ENCODE assay signal across 14 cellular contexts in the genomic region with DNA sequence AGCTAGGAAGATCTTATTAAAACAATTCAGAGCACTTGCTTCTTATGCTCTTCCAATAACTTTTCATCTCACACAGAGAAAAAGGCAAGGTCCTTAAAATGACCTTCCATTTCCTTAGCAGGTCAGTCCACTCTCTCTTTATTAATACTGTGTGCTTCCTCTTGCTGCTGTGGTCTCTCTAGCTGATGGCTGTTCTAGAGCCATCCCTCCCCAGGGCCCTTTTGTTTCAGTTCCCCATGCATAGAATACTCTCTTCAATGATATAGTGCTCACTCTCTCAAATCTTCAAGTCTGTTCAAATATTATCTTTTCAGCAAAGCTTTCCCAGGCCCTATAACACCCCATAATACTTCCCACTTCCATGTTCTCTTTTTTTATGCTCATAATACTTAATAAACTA.
DNase-seq lines count a peak whose midpoint lies in the region; ATAC-seq lines count a peak whose summit lies in the region.
"Had no signal": no experiment of that assay in that cellular context is flagged by ENCODE, and none has a peak within 500 bp of the region (broad histone marks: within the 10 kb centered on the region; RNA-seq: fewer than 3 reads in every experiment).

No MANE protein-coding gene starts in this region.

- H3K27ac Mint-ChIP-seq in stimulated activated effector memory CD8-positive, alpha-beta T cell treated with anti-CD3 and anti-CD28 coated beads, Interleukin-12 subunit alpha, Interleukin-12 subunit beta, amount 100 ng/mL, for 72 hours, result no peak overlapping the region
- H3K27ac Mint-ChIP-seq: HFFc6, IgD-negative memory B cell had no signal

- H3K4me3 Mint-ChIP-seq in stimulated activated effector memory CD8-positive, alpha-beta T cell treated with anti-CD3 and anti-CD28 coated beads, Interleukin-12 subunit alpha, Interleukin-12 subunit beta, amount 100 ng/mL, for 72 hours, result no peak overlapping the region
- H3K4me3 Mint-ChIP-seq: HFFc6 had no signal

- H3K9me3 Mint-ChIP-seq in stimulated activated effector memory CD8-positive, alpha-beta T cell treated with anti-CD3 and anti-CD28 coated beads, Interleukin-12 subunit alpha, Interleukin-12 subunit beta, amount 100 ng/mL, for 72 hours, result peaks cover 2% of the 10 kb centered on the region
- H3K9me3 Mint-ChIP-seq: HFFc6, IgD-negative memory B cell had no signal

- no peak for DNase-seq in stimulated activated effector memory CD8-positive, alpha-beta T cell treated with anti-CD3 and anti-CD28 coated beads, Interleukin-12 subunit alpha, Interleukin-12 subunit beta, amount 100 ng/mL, for 72 hours (ENCODE audit: low spot score in 2 of 2)
- DNase-seq in DMS79 (lab: John Stamatoyannopoulos, UW), result no peak
- DNase-seq in NCI-H1092 (lab: John Stamatoyannopoulos, UW), result no peak
- DNase-seq: activated CD4-positive, alpha-beta T cell treated with anti-CD3 and anti-CD28 coated beads, Interleukin-2, amount 50 U/mL, for 48 hours; amniotic stem cell; DMS53; HFFc6; left lung; NCI-H1417 had no signal

- ATAC-seq in GM19324 (IDR thresholded peaks at IDR 0.05; ENCODE audit: low FRiP score, unreplicated experiment) (peak; percentile 90), HG02759 (IDR thresholded peaks at IDR 0.05; ENCODE audit: unreplicated experiment) (peak; percentile 63), HG03565 (IDR thresholded peaks at IDR 0.05; ENCODE audit: unreplicated experiment) (peak; percentile 68), GM21447 (IDR thresholded peaks at IDR 0.05; ENCODE audit: unreplicated experiment) (no peak)
- ATAC-seq in stimulated activated effector memory CD8-positive, alpha-beta T cell treated with anti-CD3 and anti-CD28 coated beads, Interleukin-12 subunit alpha, Interleukin-12 subunit beta, amount 100 ng/mL, for 72 hours, result peak; percentile 36
- ATAC-seq: left lung had no signal

- H3K4me1 Mint-ChIP-seq in stimulated activated effector memory CD8-positive, alpha-beta T cell treated with anti-CD3 and anti-CD28 coated beads, Interleukin-12 subunit alpha, Interleukin-12 subunit beta, amount 100 ng/mL, for 72 hours, result no peaks in the 10 kb centered on the region

- H3K36me3 Mint-ChIP-seq in stimulated activated effector memory CD8-positive, alpha-beta T cell treated with anti-CD3 and anti-CD28 coated beads, Interleukin-12 subunit alpha, Interleukin-12 subunit beta, amount 100 ng/mL, for 72 hours, result no peaks in the 10 kb centered on the region
- H3K36me3 Mint-ChIP-seq: IgD-negative memory B cell had no signal
